Comparison of ENCODE assay signal across 1 cellular context in genomic region chr11:116556483-116556882, GRCh38.
TF ChIP-seq lines count a peak whose summit lies in the region.

No MANE protein-coding gene starts in this region.

TF ChIP-seq in HEK293, 187 proteins besides CTCF, POLR2A, EP300 and RAD21 (continued from another document):
- TF ChIP-seq ZNF280D (tag by site-specific recombination; IDR thresholded peaks at IDR 0.05) (no peak), ZNF660 (tag by site-specific recombination; IDR thresholded peaks at IDR 0.05) (no peak)
